ENCODE assay signal across 30 cellular contexts in genomic region chr10:130744631-130745030, GRCh38.
"Had no signal": no experiment of that assay in that cellular context is flagged by ENCODE, and none has a peak within 500 bp of the region (broad histone marks: within the 10 kb centered on the region; RNA-seq: fewer than 3 reads in every experiment).

No MANE protein-coding gene starts in this region.

- H3K27me3 Mint-ChIP-seq: activated naive CD8-positive, alpha-beta T cell treated with anti-CD3 and anti-CD28 coated beads for 36 hours; stimulated activated memory B cell treated with anti-CD40 and anti-IgM and Interleukin-4, amounts not matched to agents 10 μg/mL and 1 μg/mL and 100 μg/mL, for 72 hours had no signal

- H3K27ac ChIP-seq: adrenal gland, body of pancreas, cardiac muscle cell, esophagus muscularis mucosa, foreskin keratinocyte, heart left ventricle, pancreas, psoas muscle, SK-N-MC, thyroid gland, VCaP had no signal

- H3K4me3 Mint-ChIP-seq: activated naive CD8-positive, alpha-beta T cell treated with anti-CD3 and anti-CD28 coated beads for 36 hours; activated T-cell treated with anti-CD3 and anti-CD28 coated beads, Interleukin-2, amount 50 U/mL, for 72 hours; mesothelial cell of epicardium; naive B cell; nephron progenitor cell; stimulated activated memory B cell treated with anti-CD40 and anti-IgM and Interleukin-4, amounts not matched to agents 10 μg/mL and 1 μg/mL and 100 μg/mL, for 72 hours; stimulated activated naive CD8-positive, alpha-beta T cell treated with anti-CD3 and anti-CD28 coated beads, Interleukin-15, amount 100 ng/mL, for 72 hours had no signal

- H3K36me3 ChIP-seq: adrenal gland, cardiac muscle cell, esophagus muscularis mucosa, heart left ventricle, pancreas, thyroid gland had no signal

- H3K9me3 ChIP-seq: adrenal gland, body of pancreas, esophagus muscularis mucosa, heart left ventricle, pancreas, psoas muscle, thyroid gland had no signal

- H3K4me1 ChIP-seq: adrenal gland, body of pancreas, esophagus muscularis mucosa, foreskin keratinocyte, heart left ventricle, pancreas, psoas muscle, thyroid gland had no signal

- ATAC-seq: activated T-cell treated with anti-CD3 and anti-CD28 coated beads, Interleukin-2, amount 50 U/mL, for 72 hours; body of pancreas; foreskin keratinocyte; heart left ventricle; left cardiac atrium; left ventricle myocardium superior; pancreas; psoas muscle; right cardiac atrium; stimulated activated memory B cell treated with anti-CD40 and anti-IgM and Interleukin-4, amounts not matched to agents 10 μg/mL and 1 μg/mL and 100 μg/mL, for 72 hours; stimulated activated naive CD8-positive, alpha-beta T cell treated with anti-CD3 and anti-CD28 coated beads, Interleukin-15, amount 100 ng/mL, for 72 hours had no signal

- H3K36me3 Mint-ChIP-seq: activated naive CD8-positive, alpha-beta T cell treated with anti-CD3 and anti-CD28 coated beads for 36 hours; mesothelial cell of epicardium; naive B cell; stimulated activated memory B cell treated with anti-CD40 and anti-IgM and Interleukin-4, amounts not matched to agents 10 μg/mL and 1 μg/mL and 100 μg/mL, for 72 hours had no signal

- H3K27me3 ChIP-seq: adrenal gland, body of pancreas, cardiac muscle cell, foreskin keratinocyte, pancreas, thyroid gland had no signal

- H3K9me3 Mint-ChIP-seq: activated naive CD8-positive, alpha-beta T cell treated with anti-CD3 and anti-CD28 coated beads for 36 hours; activated T-cell treated with anti-CD3 and anti-CD28 coated beads, Interleukin-2, amount 50 U/mL, for 72 hours; mesothelial cell of epicardium; nephron progenitor cell; stimulated activated memory B cell treated with anti-CD40 and anti-IgM and Interleukin-4, amounts not matched to agents 10 μg/mL and 1 μg/mL and 100 μg/mL, for 72 hours; stimulated activated naive CD8-positive, alpha-beta T cell treated with anti-CD3 and anti-CD28 coated beads, Interleukin-15, amount 100 ng/mL, for 72 hours had no signal

- H3K4me1 Mint-ChIP-seq: activated naive CD8-positive, alpha-beta T cell treated with anti-CD3 and anti-CD28 coated beads for 36 hours; mesothelial cell of epicardium; naive B cell; stimulated activated memory B cell treated with anti-CD40 and anti-IgM and Interleukin-4, amounts not matched to agents 10 μg/mL and 1 μg/mL and 100 μg/mL, for 72 hours; stimulated activated naive CD8-positive, alpha-beta T cell treated with anti-CD3 and anti-CD28 coated beads, Interleukin-15, amount 100 ng/mL, for 72 hours had no signal

- H3K27ac Mint-ChIP-seq: activated naive CD8-positive, alpha-beta T cell treated with anti-CD3 and anti-CD28 coated beads for 36 hours; activated T-cell treated with anti-CD3 and anti-CD28 coated beads, Interleukin-2, amount 50 U/mL, for 72 hours; mesothelial cell of epicardium; nephron progenitor cell; stimulated activated memory B cell treated with anti-CD40 and anti-IgM and Interleukin-4, amounts not matched to agents 10 μg/mL and 1 μg/mL and 100 μg/mL, for 72 hours had no signal

- DNase-seq: activated CD4-positive, alpha-beta T cell treated with anti-CD3 and anti-CD28 coated beads for 4 hours; activated CD4-positive, alpha-beta T cell treated with anti-CD3 and anti-CD28 coated beads, Interleukin-2, amount 50 U/mL, for 4 hours; activated naive CD4-positive, alpha-beta T cell treated with Interleukin-2 at 50 U/mL for 16 hours; activated naive CD8-positive, alpha-beta T cell treated with anti-CD3 and anti-CD28 coated beads for 36 hours; activated T-cell treated with anti-CD3 and anti-CD28 coated beads for 4 hours; activated T-cell treated with anti-CD3 and anti-CD28 coated beads, Interleukin-2, amount 50 U/mL, for 72 hours; body of pancreas; foreskin keratinocyte; heart left ventricle; left cardiac atrium; left ventricle myocardium superior; naive B cell; nephron progenitor cell; pancreas; right cardiac atrium; stimulated activated CD4-positive, alpha-beta T cell treated with anti-CD3 and anti-CD28 coated beads, Interleukin-12 subunit alpha, Interleukin-12 subunit beta, amount 100 ng/mL, for 4 hours; stimulated activated CD4-positive, alpha-beta T cell treated with anti-CD3 and anti-CD28 coated beads, Interleukin-4, amount 100 ng/mL, for 4 hours; stimulated activated CD8-positive, alpha-beta memory T cell treated with anti-CD3 and anti-CD28 coated beads, Interleukin-4, amount 100 ng/mL, for 48 hours; stimulated activated naive CD8-positive, alpha-beta T cell treated with anti-CD3 and anti-CD28 coated beads, Interleukin-15, amount 100 ng/mL, for 72 hours; substantia nigra; thyroid gland had no signal

- H3K4me3 ChIP-seq: adrenal gland, body of pancreas, cardiac muscle cell, esophagus muscularis mucosa, heart left ventricle, pancreas, psoas muscle, SK-N-MC, thyroid gland had no signal

- FAIRE-seq: islet of Langerhans, pancreas had no signal
